Comparison of ENCODE assay signal across 13 cellular contexts in genomic region chr6:139137716-139138115, GRCh38. TPM values are rescaled to one million over a fixed set of nuclear protein-coding genes. Genes with fewer than 3 reads are reported as not detected.
A peak's percentile ranks its signal among the peaks of the same experiment; 100 is the strongest.
DNase-seq lines count a peak whose midpoint lies in the region; FAIRE-seq and TF ChIP-seq lines count a peak whose summit lies in the region.
"Had no signal": no experiment of that assay in that cellular context is flagged by ENCODE, and none has a peak within 500 bp of the region (broad histone marks: within the 10 kb centered on the region; RNA-seq: fewer than 3 reads in every experiment).

No MANE protein-coding gene starts in this region.

- H3K9me3 ChIP-seq in CD4-positive, alpha-beta memory T cell (ENCODE audit: control insufficient read depth in 1 of 2, low read length in 2 of 2), result no peaks in the 10 kb centered on the region
- H3K9me3 ChIP-seq in Loucy (ENCODE audit: insufficient read depth, low read depth, low read length), result no peaks in the 10 kb centered on the region
- H3K9me3 ChIP-seq in effector memory CD4-positive, alpha-beta T cell (ENCODE audit: control insufficient read depth, low read length), result no peaks in the 10 kb centered on the region
- H3K9me3 ChIP-seq in neural cell (ENCODE audit: low read length), result no peaks in the 10 kb centered on the region
- H3K9me3 ChIP-seq in kidney (ENCODE audit: control insufficient read depth in 1 of 2, low read length in 2 of 2), result no peaks in the 10 kb centered on the region

- peaks cover 0 to 7% (median 3%) of the 10 kb centered on the region in 8 donors for H3K9me3 Mint-ChIP-seq in CD4-positive, alpha-beta memory T cell

- H3K79me2 ChIP-seq in Loucy (ENCODE audit: insufficient read depth, low read length), result peaks cover 56% of the 10 kb centered on the region
- peaks cover 30% of the 10 kb centered on the region for H3K79me2 ChIP-seq in neural cell (replicated peaks; ENCODE audit: insufficient read depth, low read length)

- peaks cover 30 to 45% of the 10 kb centered on the region in 2 donors for H3K36me3 Mint-ChIP-seq in CD4-positive, alpha-beta memory T cell

- DNase-seq in CD4-positive, alpha-beta memory T cell, result no peak
- no peak for DNase-seq in effector memory CD4-positive, alpha-beta T cell
- DNase-seq in DMS153 (lab: John Stamatoyannopoulos, UW), result no peak
- DNase-seq in substantia nigra (lab: John Stamatoyannopoulos, UW), result no peak
- DNase-seq in kidney, result no peak
- no peak for DNase-seq in NCI-H1694 (lab: John Stamatoyannopoulos, UW)
- DNase-seq: activated CD8-positive, alpha-beta memory T cell treated with anti-CD3 and anti-CD28 coated beads, Interleukin-2, amount 50 U/mL, for 4 hours; DMS53; NCI-H1092 treated with DMSO at 0.1 percent for 48 hours; retina had no signal

- peak overlapping the region; percentile 90 to 98 (median 95) for H3K4me3 Mint-ChIP-seq in CD4-positive, alpha-beta memory T cell

- H3F3A ChIP-seq in Loucy (ENCODE audit: low read depth), result peaks cover 5% of the 10 kb centered on the region; the same call in 1 of the 2 replicates
- H3F3A ChIP-seq in neural cell (ENCODE audit: insufficient read depth, low read length, poor library complexity, severe bottlenecking), result no peaks in the 10 kb centered on the region

- peak overlapping the region; percentile 70 for H3K9ac ChIP-seq in Loucy (ENCODE audit: low read depth, low read length, poor library complexity, severe bottlenecking)
- no peak overlapping the region for H3K9ac ChIP-seq in neural cell (ENCODE audit: low read length)
- H3K9ac ChIP-seq in kidney (ENCODE audit: low read length in 2 of 2), result no peak overlapping the region

- TF ChIP-seq EP300 in neural cell (conservative IDR thresholded peaks at IDR 0.05; ENCODE audit: poor library complexity, severe bottlenecking), result no peak

- no peak for FAIRE-seq in kidney (lab: Jason Lieb, UNC)
- FAIRE-seq: frontal cortex had no signal

- peak overlapping the region; percentile 97 for H3K27ac ChIP-seq in CD4-positive, alpha-beta memory T cell (ENCODE audit: low read depth, low read length)
- H3K27ac ChIP-seq in effector memory CD4-positive, alpha-beta T cell (ENCODE audit: insufficient read depth, low read length, poor library complexity, severe bottlenecking), result peak overlapping the region; percentile 96
- H3K27ac ChIP-seq in neural cell (ENCODE audit: low read length), result no peak overlapping the region
- no peak overlapping the region for H3K27ac ChIP-seq in substantia nigra (ENCODE audit: low read depth, low read length, poor library complexity, severe bottlenecking)
- no peak overlapping the region for H3K27ac ChIP-seq in kidney (ENCODE audit: low read depth in 2 of 2, low read length in 2 of 2)

- H4K20me1 ChIP-seq in Loucy (ENCODE audit: insufficient read depth, low read length, poor library complexity, severe bottlenecking) (peaks cover 33% of the 10 kb centered on the region), neural cell (ENCODE audit: insufficient read depth) (no peaks in the 10 kb centered on the region)

- peaks cover 67% of the 10 kb centered on the region for H3K4me1 ChIP-seq in CD4-positive, alpha-beta memory T cell (ENCODE audit: insufficient read depth, low read length)
- H3K4me1 ChIP-seq in Loucy (ENCODE audit: insufficient read depth, low read length, poor library complexity, severe bottlenecking) (peaks cover 25% of the 10 kb centered on the region), kidney (ENCODE audit: control insufficient read depth in 1 of 2, insufficient read depth in 1 of 2, low read depth in 1 of 2, low read length in 2 of 2) (peaks cover 0 to 3% of the 10 kb centered on the region in 2 donors)
- peaks cover 29% of the 10 kb centered on the region for H3K4me1 ChIP-seq in effector memory CD4-positive, alpha-beta T cell (ENCODE audit: control insufficient read depth, insufficient read depth, low read length, poor library complexity, severe bottlenecking)

- no peak for TF ChIP-seq CTCF in Loucy (conservative IDR thresholded peaks at IDR 0.05; ENCODE audit: low read length)
- no peak for TF ChIP-seq CTCF in neural cell (IDR thresholded peaks at IDR 0.05; ENCODE audit: poor library complexity, severe bottlenecking)
- TF ChIP-seq CTCF in kidney (IDR thresholded peaks at IDR 0.05; ENCODE audit: borderline replicate concordance, extremely low read depth, insufficient read depth), result no peak

- no peaks in the 10 kb centered on the region for H3K27me3 Mint-ChIP-seq in CD4-positive, alpha-beta memory T cell

- TF ChIP-seq RAD21 in neural cell (conservative IDR thresholded peaks at IDR 0.05), result no peak

- H2AFZ ChIP-seq in Loucy (ENCODE audit: low read length) (no peak overlapping the region), neural cell (ENCODE audit: low read depth, low read length) (no peak overlapping the region)

- CTCF ChIA-PET in CD4-positive, alpha-beta memory T cell (lab: Charles Lee; ENCODE audit: partially characterized antibody), result interaction anchor here (0.6 to 5.7 kb wide), 22 partner anchors 9 to 322 kb away, joined by 3 to 54 read pairs (median 6); partner anchors contain the start of gene CITED2

- no peaks in the 10 kb centered on the region for H3K9me2 ChIP-seq in Loucy (replicated peaks; ENCODE audit: low read depth, low read length)
- H3K9me2 ChIP-seq in neural cell (ENCODE audit: insufficient read depth, low read length), result no peaks in the 10 kb centered on the region

- H3K4me1 Mint-ChIP-seq in CD4-positive, alpha-beta memory T cell, result peaks cover 39 to 81% (median 50%) of the 10 kb centered on the region in 4 donors

- intact Hi-C loops in CD4-positive, alpha-beta memory T cell (cut with micrococcal nuclease), result loop anchor here (2.0 to 5.0 kb wide), 2 partner anchors 13 to 365 kb away; partner anchors contain the start of gene CCDC28A
- intact Hi-C loops in kidney (cut with DNase I), result no loop called here

- POLR2A ChIA-PET in CD4-positive, alpha-beta memory T cell (lab: Charles Lee; ENCODE audit: partially characterized antibody), result interaction anchor here (0.6 to 6.8 kb wide), 27 partner anchors 8 to 1904 kb away, joined by 3 to 169 read pairs (median 7); partner anchors contain the start of genes ABRACL, CITED2, REPS1 and TXLNB

- H3K4me3 ChIP-seq in CD4-positive, alpha-beta memory T cell (ENCODE audit: low read length in 2 of 2), result peak overlapping the region; percentile 75 to 95
- H3K4me3 ChIP-seq in Loucy (ENCODE audit: low read length, poor library complexity, severe bottlenecking), result peak overlapping the region; percentile 78
- H3K4me3 ChIP-seq in effector memory CD4-positive, alpha-beta T cell (ENCODE audit: insufficient read depth, low read depth, low read length, poor library complexity, severe bottlenecking), result peak overlapping the region; percentile 71
- peak overlapping the region; percentile 72 for H3K4me3 ChIP-seq in neural cell (ENCODE audit: low read length)
- no peak overlapping the region for H3K4me3 ChIP-seq in kidney (ENCODE audit: low read length in 2 of 2)

- peak overlapping the region; percentile 93 to 100 (median 99) for H3K27ac Mint-ChIP-seq in CD4-positive, alpha-beta memory T cell

- no peaks in the 10 kb centered on the region for H3K27me3 ChIP-seq in CD4-positive, alpha-beta memory T cell (ENCODE audit: insufficient read depth, low read length)
- H3K27me3 ChIP-seq in Loucy (ENCODE audit: insufficient read depth, low read length, poor library complexity, severe bottlenecking) (no peaks in the 10 kb centered on the region), neural cell (ENCODE audit: insufficient read depth, low read depth, low read length) (no peaks in the 10 kb centered on the region)
- H3K27me3 ChIP-seq in effector memory CD4-positive, alpha-beta T cell (replicated peaks; ENCODE audit: control insufficient read depth, insufficient read depth, low read length, poor library complexity, severe bottlenecking), result no peaks in the 10 kb centered on the region

- H3K4me2 ChIP-seq in Loucy (ENCODE audit: low read depth, low read length, poor library complexity, severe bottlenecking) (peak overlapping the region; percentile 79), neural cell (ENCODE audit: low read length) (no peak overlapping the region)

- H3K36me3 ChIP-seq in CD4-positive, alpha-beta memory T cell (ENCODE audit: insufficient read depth, low read length), result peaks cover 4% of the 10 kb centered on the region
- H3K36me3 ChIP-seq in Loucy (ENCODE audit: insufficient read depth, low read length), result no peaks in the 10 kb centered on the region
- no peaks in the 10 kb centered on the region for H3K36me3 ChIP-seq in effector memory CD4-positive, alpha-beta T cell (ENCODE audit: control insufficient read depth, insufficient read depth, low read length)
- H3K36me3 ChIP-seq in neural cell (ENCODE audit: insufficient read depth, low read length), result no peaks in the 10 kb centered on the region
- no peaks in the 10 kb centered on the region for H3K36me3 ChIP-seq in kidney (ENCODE audit: control insufficient read depth in 1 of 2, insufficient read depth in 2 of 2, low read length in 2 of 2)

TF ChIP-seq in neural cell, 6 proteins besides CTCF, POLR2A, EP300 and RAD21 (continues in another document):
- no peak for TF ChIP-seq EZH2 (IDR thresholded peaks at IDR 0.05; ENCODE audit: borderline replicate concordance, insufficient read depth, low read length, poor library complexity, severe bottlenecking)
- TF ChIP-seq POLR2AphosphoS5 (IDR thresholded peaks at IDR 0.05), result no peak
- no peak for TF ChIP-seq TAF1 (IDR thresholded peaks at IDR 0.05; ENCODE audit: low read depth)
- no peak for TF ChIP-seq SMC3 (conservative IDR thresholded peaks at IDR 0.05; ENCODE audit: poor library complexity)

RNA-seq across cellular contexts. Expression of gene HECA, which starts 2.8 kb away (rescaled TPM):
- 100 to 1,000 TPM; 154 to 161 TPM for total RNA-seq in CD4-positive, alpha-beta memory T cell
- 10 to 100 TPM in 1 of 2 donors, 1 to 10 TPM in 1; 5.4 to 12.1 TPM for polyA plus RNA-seq in CD4-positive, alpha-beta memory T cell
- 19.7 and 20.2 TPM in 2 replicates for polyA plus RNA-seq in neural cell
- 27.8 and 31.3 TPM in 2 replicates for polyA minus RNA-seq in neural cell
- 22.0 TPM for total RNA-seq in kidney
- polyA plus RNA-seq in kidney (ENCODE audit: insufficient read depth, low read depth, low replicate concordance), result 5.2 TPM

Comparison
In these comparisons a context has a peak if more than half of its experiments do, and no peak if none do; other contexts are left out.
1. H3K27ac ChIP-seq: peak in CD4-positive, alpha-beta memory T cell (single experiment) and effector memory CD4-positive, alpha-beta T cell (single experiment); none in neural cell (single experiment), substantia nigra (single experiment) and kidney (0 of 2).
2. H3K4me3 ChIP-seq: peak in CD4-positive, alpha-beta memory T cell (2 of 2), Loucy (single experiment), effector memory CD4-positive, alpha-beta T cell (single experiment) and neural cell (single experiment); none in kidney (0 of 2).